In genomic region chr11:67711676-67712075, GRCh38 we compare ENCODE assay signal across 10 cellular contexts. TPM values are rescaled to one million over a fixed set of nuclear protein-coding genes. Genes with fewer than 3 reads are reported as not detected.
"Had no signal": no experiment of that assay in that cellular context is flagged by ENCODE, and none has a peak within 500 bp of the region (broad histone marks: within the 10 kb centered on the region; RNA-seq: fewer than 3 reads in every experiment).

No MANE protein-coding gene starts in this region.

RNA-seq across cellular contexts. Expression of gene ALDH3B2, which starts 37.3 kb away (rescaled TPM):
- total RNA-seq: activated B cell treated with CpG ODN at 0.5 μM for 24 hours; activated CD4-positive, alpha-beta T cell treated with anti-CD3 and anti-CD28 coated beads, Interleukin-2, amount 10 ng/mL, durations not matched to agents 24 days and 14 days; activated CD8-positive, alpha-beta memory T cell treated with anti-CD3 and anti-CD28 coated beads, Interleukin-2, amount 10 ng/mL, durations not matched to agents 7 days and 5 days; activated T-helper 1 cell treated with anti-CD3 and anti-CD28 coated beads, Interleukin-12 subunit alpha, Interleukin-12 subunit beta, Interleukin-2, Interleukin-4 antibody, amounts not matched to agents 30 ng/mL and 10 ng/mL and 1 ng/mL, durations not matched to agents 14 hours and 24 hours and 36 hours; aorta; LHCN-M2; M059J; NCI-H460; RPMI7951; T-helper 17 cell had no signal
